Comparison of ENCODE assay signal across 25 cellular contexts in genomic region chr19:45122832-45123231, GRCh38. TPM values are rescaled to one million over a fixed set of nuclear protein-coding genes. Genes with fewer than 3 reads are reported as not detected.
"Had no signal": no experiment of that assay in that cellular context is flagged by ENCODE, and none has a peak within 500 bp of the region (broad histone marks: within the 10 kb centered on the region; RNA-seq: fewer than 3 reads in every experiment).

No MANE protein-coding gene starts in this region.

- H3K4me3 ChIP-seq: body of pancreas, coronary artery, lung, pancreas, right lobe of liver, stomach, upper lobe of left lung had no signal

- H3K27me3 Mint-ChIP-seq: activated CD4-positive, alpha-beta memory T cell treated with anti-CD3 and anti-CD28 coated beads for 36 hours; activated naive CD8-positive, alpha-beta T cell treated with anti-CD3 and anti-CD28 coated beads, Interleukin-2, amount 10 ng/mL, durations not matched to agents 7 days and 5 days had no signal

- H3K4me1 ChIP-seq: right lobe of liver had no signal

- ATAC-seq: body of pancreas, left lobe of liver, pancreas, right lobe of liver, WTC11 had no signal

- DNase-seq: activated CD4-positive, alpha-beta memory T cell treated with anti-CD3 and anti-CD28 coated beads for 36 hours; activated CD4-positive, alpha-beta T cell treated with anti-CD3 and anti-CD28 coated beads for 4 hours; activated naive CD4-positive, alpha-beta T cell treated with Interleukin-2 at 50 U/mL for 16 hours; activated naive CD8-positive, alpha-beta T cell treated with anti-CD3 and anti-CD28 coated beads, Interleukin-2, amount 10 ng/mL, durations not matched to agents 7 days and 5 days; activated T-cell treated with anti-CD3 and anti-CD28 coated beads, Interleukin-2, amount 50 U/mL, for 1 hour; amygdala; body of pancreas; foreskin melanocyte; head of caudate nucleus; kidney; midbrain; pancreas; right lobe of liver; small intestine; stimulated activated CD4-positive, alpha-beta T cell treated with anti-CD3 and anti-CD28 coated beads, Interleukin-15, amount 100 ng/mL, for 24 hours; stimulated activated CD4-positive, alpha-beta T cell treated with anti-CD3 and anti-CD28 coated beads, Interleukin-2, amount 100 ng/mL, for 48 hours; SW 1271; upper lobe of left lung had no signal

- H3K27ac ChIP-seq: body of pancreas, coronary artery, pancreas, right lobe of liver, upper lobe of left lung had no signal

- H3K36me3 ChIP-seq: pancreas, right lobe of liver, upper lobe of left lung had no signal

- H3K27me3 ChIP-seq: body of pancreas, pancreas, right lobe of liver, stomach, upper lobe of left lung had no signal

- H3K27ac Mint-ChIP-seq: activated CD4-positive, alpha-beta memory T cell treated with anti-CD3 and anti-CD28 coated beads for 36 hours; activated T-helper 2 cell treated with anti-CD3 and anti-CD28 coated beads, Interferon-gamma antibody, Interleukin-2, Interleukin-4, amounts not matched to agents 10 μg/mL and 5 μg/mL and 100 μg/mL, durations not matched to agents 14 hours and 24 hours and 36 hours; WTC11 had no signal

- H3K36me3 Mint-ChIP-seq: activated CD4-positive, alpha-beta memory T cell treated with anti-CD3 and anti-CD28 coated beads for 36 hours; WTC11 had no signal

- H3K4me3 Mint-ChIP-seq: activated CD4-positive, alpha-beta memory T cell treated with anti-CD3 and anti-CD28 coated beads for 36 hours; WTC11 had no signal

- H3K9me3 Mint-ChIP-seq: activated CD4-positive, alpha-beta memory T cell treated with anti-CD3 and anti-CD28 coated beads for 36 hours; activated naive CD8-positive, alpha-beta T cell treated with anti-CD3 and anti-CD28 coated beads, Interleukin-2, amount 10 ng/mL, durations not matched to agents 7 days and 5 days; activated T-helper 2 cell treated with anti-CD3 and anti-CD28 coated beads, Interferon-gamma antibody, Interleukin-2, Interleukin-4, amounts not matched to agents 10 μg/mL and 5 μg/mL and 100 μg/mL, durations not matched to agents 14 hours and 24 hours and 36 hours; WTC11 had no signal

- H3K9me3 ChIP-seq: body of pancreas, pancreas, right lobe of liver, stomach, upper lobe of left lung had no signal

RNA-seq across cellular contexts. Expression of gene NKPD1, which starts 38.0 kb away (rescaled TPM):
- total RNA-seq: body of pancreas, epithelial cell of proximal tubule, left lobe of liver, stomach had no signal
